Comparison of ENCODE assay signal across 22 cellular contexts in the genomic region with DNA sequence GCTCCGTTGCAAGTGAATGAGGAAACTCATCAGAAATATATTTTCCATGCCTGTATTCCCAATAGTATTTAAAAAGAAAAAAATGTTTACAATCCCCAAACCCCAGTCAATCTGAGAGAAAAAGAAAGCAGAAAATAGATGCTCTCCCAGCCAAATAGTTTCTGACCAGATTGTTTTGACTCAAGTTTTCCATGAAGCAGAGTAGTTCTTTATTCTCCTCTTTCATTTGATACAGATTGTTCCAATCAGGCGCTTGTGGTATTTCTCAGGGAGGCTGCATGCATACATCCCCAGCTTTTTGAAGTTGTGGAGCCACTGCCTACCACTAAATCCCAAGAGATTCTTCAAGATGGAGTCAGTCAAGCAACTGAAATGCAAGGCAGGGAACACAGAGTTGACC.
DNase-seq lines count a peak whose midpoint lies in the region; ATAC-seq and TF ChIP-seq lines count a peak whose summit lies in the region.
"Had no signal": no experiment of that assay in that cellular context is flagged by ENCODE, and none has a peak within 500 bp of the region (broad histone marks: within the 10 kb centered on the region; RNA-seq: fewer than 3 reads in every experiment).

No MANE protein-coding gene starts in this region.

- DNase-seq in left ventricle myocardium inferior (no peak), Right ventricle myocardium superior (no peak), dedifferentiated amniotic fluid mesenchymal stem cell (ENCODE audit: extremely low spot score) (peak; percentile 90), HCEC 1CT (no peak), UCSD-AML1 (lab: John Stamatoyannopoulos, UW; ENCODE audit: unreplicated experiment) (no peak), NCI-H2029 treated with DMSO at 0.1 percent for 48 hours (lab: John Stamatoyannopoulos, UW) (no peak), NCI-H82 treated with DMSO at 0.1 percent for 48 hours (lab: John Stamatoyannopoulos, UW; ENCODE audit: unreplicated experiment) (no peak)
- DNase-seq: activated CD4-positive, alpha-beta T cell treated with anti-CD3 and anti-CD28 coated beads, Interleukin-2, amount 50 U/mL, for 1 hour; activated CD8-positive, alpha-beta memory T cell treated with anti-CD3 and anti-CD28 coated beads, Interleukin-2, amount 10 ng/mL, durations not matched to agents 7 days and 5 days; activated naive CD4-positive, alpha-beta T cell treated with anti-CD3 and anti-CD28 coated beads, Interleukin-2, amount 50 U/mL, for 16 hours; activated T-cell treated with anti-CD3 and anti-CD28 coated beads, Interleukin-2, amount 50 U/mL, for 72 hours; EL; lower lobe of right lung; NCI-H1930; NCI-H82; stomach; upper lobe of left lung; WERI-Rb-1 had no signal

- TF ChIP-seq CTCF in left ventricle myocardium inferior (IDR thresholded peaks at IDR 0.05; ENCODE audit: borderline replicate concordance): no peak

- H3K36me3 ChIP-seq in left ventricle myocardium inferior (peaks cover 10% of the 10 kb centered on the region), muscle layer of duodenum (ENCODE audit: control insufficient read depth in 1 of 2, insufficient read depth in 2 of 2, low read length in 2 of 2) (peaks cover 3 to 6% of the 10 kb centered on the region in 2 donors)
- H3K36me3 ChIP-seq: lower lobe of right lung, neural progenitor cell, stomach, upper lobe of left lung, WERI-Rb-1 had no signal

- H3K9me3 ChIP-seq in left ventricle myocardium inferior (replicated peaks) (no peaks in the 10 kb centered on the region), muscle layer of duodenum (ENCODE audit: control insufficient read depth in 1 of 2, low read length in 2 of 2) (no peaks in the 10 kb centered on the region)
- H3K9me3 ChIP-seq: lower lobe of right lung, stomach, upper lobe of left lung had no signal

- intact Hi-C loops in left ventricle myocardium inferior (cut with micrococcal nuclease) (no loop called here), Right ventricle myocardium superior (cut with DNase I) (no loop called here)

- H3K27me3 ChIP-seq in left ventricle myocardium inferior (ENCODE audit: low read depth) (no peaks in the 10 kb centered on the region), muscle layer of duodenum (ENCODE audit: low read depth, low read length) (no peaks in the 10 kb centered on the region)
- H3K27me3 ChIP-seq: stomach, upper lobe of left lung had no signal

- H3K4me3 ChIP-seq in left ventricle myocardium inferior (no peak overlapping the region), muscle layer of duodenum (ENCODE audit: low read depth in 1 of 2, low read length in 2 of 2) (no peak overlapping the region)
- H3K4me3 ChIP-seq: lower lobe of right lung, neural progenitor cell, stomach, upper lobe of left lung had no signal

- H3K27ac ChIP-seq in left ventricle myocardium inferior (replicated peaks) (peak overlapping the region; percentile 24), muscle layer of duodenum (ENCODE audit: low read length) (peak overlapping the region; percentile 19)
- H3K27ac ChIP-seq: epithelial cell of prostate, HL-60, lower lobe of right lung, neural progenitor cell, upper lobe of left lung, WERI-Rb-1 had no signal

- H3K4me1 ChIP-seq in left ventricle myocardium inferior: peaks cover 74% of the 10 kb centered on the region
- H3K4me1 ChIP-seq in muscle layer of duodenum (ENCODE audit: control insufficient read depth in 1 of 2, insufficient read depth in 2 of 2, low read length in 2 of 2): peaks cover 0 to 37% of the 10 kb centered on the region in 2 donors
- H3K4me1 ChIP-seq: lower lobe of right lung, neural progenitor cell, upper lobe of left lung had no signal

- ATAC-seq in Right ventricle myocardium superior (ENCODE audit: poor library complexity): no peak
- ATAC-seq: activated CD8-positive, alpha-beta memory T cell treated with anti-CD3 and anti-CD28 coated beads, Interleukin-2, amount 10 ng/mL, durations not matched to agents 7 days and 5 days; activated T-cell treated with anti-CD3 and anti-CD28 coated beads, Interleukin-2, amount 50 U/mL, for 72 hours; lower lobe of right lung had no signal
